39 cellular contexts compared by ENCODE assay signal in genomic region chr4:11393551-11393950, GRCh38. TPM values are rescaled to one million over a fixed set of nuclear protein-coding genes. Genes with fewer than 3 reads are reported as not detected.
"Had no signal": no experiment of that assay in that cellular context is flagged by ENCODE, and none has a peak within 500 bp of the region (broad histone marks: within the 10 kb centered on the region; RNA-seq: fewer than 3 reads in every experiment).

No MANE protein-coding gene starts in this region.

- H3K27ac ChIP-seq: ascending aorta, cardiac muscle cell, WERI-Rb-1 had no signal

- H3K36me3 Mint-ChIP-seq: activated CD8-positive, alpha-beta memory T cell treated with anti-CD3 and anti-CD28 coated beads, Interleukin-2, amount 10 ng/mL, durations not matched to agents 7 days and 5 days; activated naive CD4-positive, alpha-beta T cell treated with anti-CD3 and anti-CD28 coated beads, Interleukin-2, amount 10 ng/mL, durations not matched to agents 7 days and 5 days; activated naive CD4-positive, alpha-beta T cell treated with anti-CD3 and anti-CD28 coated beads, Interleukin-2, amount 50 U/mL, for 24 hours; activated naive CD8-positive, alpha-beta T cell; activated naive CD8-positive, alpha-beta T cell treated with anti-CD3 and anti-CD28 coated beads, Interleukin-2, amount 10 ng/mL, durations not matched to agents 7 days and 5 days; T-cell had no signal

- H3K9me3 Mint-ChIP-seq: activated CD4-positive, alpha-beta memory T cell treated with anti-CD3 and anti-CD28 coated beads, Interleukin-2, amount 10 ng/mL, durations not matched to agents 7 days and 5 days; activated CD4-positive, alpha-beta T cell treated with anti-CD3 and anti-CD28 coated beads, Interleukin-2, amount 10 ng/mL, durations not matched to agents 7 days and 5 days; activated naive CD4-positive, alpha-beta T cell treated with anti-CD3 and anti-CD28 coated beads, Interleukin-2, amount 10 ng/mL, durations not matched to agents 7 days and 5 days; activated naive CD4-positive, alpha-beta T cell treated with anti-CD3 and anti-CD28 coated beads, Interleukin-2, amount 50 U/mL, for 24 hours; activated naive CD8-positive, alpha-beta T cell treated with anti-CD3 and anti-CD28 coated beads, Interleukin-2, amount 10 ng/mL, durations not matched to agents 7 days and 5 days; activated naive CD8-positive, alpha-beta T cell treated with anti-CD3 and anti-CD28 coated beads, Interleukin-2, amount 50 U/mL, for 24 hours; activated T-cell treated with anti-CD3 and anti-CD28 coated beads, Interleukin-2, amount 50 U/mL, for 24 hours; activated T-helper 2 cell treated with anti-CD3 and anti-CD28 coated beads, Interferon-gamma antibody, Interleukin-2, Interleukin-4, amounts not matched to agents 10 μg/mL and 5 μg/mL and 100 μg/mL, durations not matched to agents 14 hours and 24 hours and 36 hours; central memory CD8-positive, alpha-beta T cell; T-cell; T-helper 2 cell treated with Interferon-gamma antibody and Interleukin-4, amounts not matched to agents 5 μg/mL and 100 μg/mL, for 36 hours had no signal

- H3K27me3 ChIP-seq: ascending aorta, cardiac muscle cell had no signal

- H3K36me3 ChIP-seq: ascending aorta, cardiac muscle cell, WERI-Rb-1 had no signal

- H3K27me3 Mint-ChIP-seq: activated CD4-positive, alpha-beta memory T cell treated with anti-CD3 and anti-CD28 coated beads, Interleukin-2, amount 10 ng/mL, durations not matched to agents 7 days and 5 days; activated CD4-positive, alpha-beta T cell treated with anti-CD3 and anti-CD28 coated beads for 36 hours; activated CD4-positive, alpha-beta T cell treated with anti-CD3 and anti-CD28 coated beads, Interleukin-2, amount 10 ng/mL, durations not matched to agents 7 days and 5 days; activated CD8-positive, alpha-beta memory T cell treated with anti-CD3 and anti-CD28 coated beads, Interleukin-2, amount 10 ng/mL, durations not matched to agents 7 days and 5 days; activated naive CD4-positive, alpha-beta T cell treated with anti-CD3 and anti-CD28 coated beads, Interleukin-2, amount 10 ng/mL, durations not matched to agents 7 days and 5 days; activated naive CD4-positive, alpha-beta T cell treated with anti-CD3 and anti-CD28 coated beads, Interleukin-2, amount 50 U/mL, for 24 hours; activated naive CD8-positive, alpha-beta T cell; activated naive CD8-positive, alpha-beta T cell treated with anti-CD3 and anti-CD28 coated beads, Interleukin-2, amount 50 U/mL, for 24 hours; central memory CD8-positive, alpha-beta T cell; T-cell had no signal

- DNase-seq: activated CD4-positive, alpha-beta memory T cell treated with anti-CD3 and anti-CD28 coated beads, Interleukin-2, amount 10 ng/mL, durations not matched to agents 7 days and 5 days; activated CD4-positive, alpha-beta T cell treated with anti-CD3 and anti-CD28 coated beads for 1 hour; activated CD4-positive, alpha-beta T cell treated with anti-CD3 and anti-CD28 coated beads for 36 hours; activated CD4-positive, alpha-beta T cell treated with anti-CD3 and anti-CD28 coated beads for 48 hours; activated CD4-positive, alpha-beta T cell treated with anti-CD3 and anti-CD28 coated beads, Interleukin-2, amount 10 ng/mL, durations not matched to agents 7 days and 5 days; activated CD4-positive, alpha-beta T cell treated with anti-CD3 and anti-CD28 coated beads, Interleukin-2, amount 50 U/mL, for 48 hours; activated CD4-positive, CD25-positive, alpha-beta regulatory T cell; activated CD8-positive, alpha-beta memory T cell treated with anti-CD3 and anti-CD28 coated beads for 24 hours; activated CD8-positive, alpha-beta memory T cell treated with anti-CD3 and anti-CD28 coated beads, Interleukin-2, amount 10 ng/mL, durations not matched to agents 7 days and 5 days; activated CD8-positive, alpha-beta memory T cell treated with anti-CD3 and anti-CD28 coated beads, Interleukin-2, amount 50 U/mL, for 48 hours; activated CD8-positive, alpha-beta T cell treated with anti-CD3 and anti-CD28 coated beads, Interleukin-2, amount 10 ng/mL, durations not matched to agents 7 days and 5 days; activated effector memory CD4-positive, alpha-beta T cell treated with Interleukin-2 at 50 U/mL for 16 hours; activated gamma-delta T cell; activated naive CD4-positive, alpha-beta T cell treated with anti-CD3 and anti-CD28 coated beads, Interleukin-2, amount 10 ng/mL, durations not matched to agents 7 days and 5 days; activated naive CD4-positive, alpha-beta T cell treated with Interleukin-2 at 50 U/mL for 16 hours; activated naive CD8-positive, alpha-beta T cell treated with anti-CD3 and anti-CD28 coated beads, Interleukin-2, amount 10 ng/mL, durations not matched to agents 7 days and 5 days; activated naive CD8-positive, alpha-beta T cell treated with anti-CD3 and anti-CD28 coated beads, Interleukin-2, amount 50 U/mL, for 24 hours; activated T-cell treated with anti-CD3 and anti-CD28 coated beads, Interleukin-2, amount 50 U/mL, for 24 hours; activated T-cell treated with anti-CD3 and anti-CD28 coated beads, Interleukin-2, amount 50 U/mL, for 48 hours; amygdala; anterior cingulate cortex; caudate nucleus; cerebellar nuclear complex; T-cell; T-helper 2 cell; T-helper 9 cell; WERI-Rb-1 had no signal

- H3K4me3 ChIP-seq: ascending aorta, cardiac muscle cell had no signal

- H3K4me1 Mint-ChIP-seq: activated CD4-positive, alpha-beta T cell treated with anti-CD3 and anti-CD28 coated beads for 36 hours; activated CD4-positive, alpha-beta T cell treated with anti-CD3 and anti-CD28 coated beads, Interleukin-2, amount 10 ng/mL, durations not matched to agents 7 days and 5 days; activated CD8-positive, alpha-beta memory T cell treated with anti-CD3 and anti-CD28 coated beads, Interleukin-2, amount 10 ng/mL, durations not matched to agents 7 days and 5 days; activated naive CD4-positive, alpha-beta T cell treated with anti-CD3 and anti-CD28 coated beads, Interleukin-2, amount 10 ng/mL, durations not matched to agents 7 days and 5 days; activated naive CD4-positive, alpha-beta T cell treated with anti-CD3 and anti-CD28 coated beads, Interleukin-2, amount 50 U/mL, for 24 hours; activated naive CD8-positive, alpha-beta T cell treated with anti-CD3 and anti-CD28 coated beads, Interleukin-2, amount 10 ng/mL, durations not matched to agents 7 days and 5 days; activated naive CD8-positive, alpha-beta T cell treated with anti-CD3 and anti-CD28 coated beads, Interleukin-2, amount 50 U/mL, for 24 hours; brain; central memory CD8-positive, alpha-beta T cell; T-cell had no signal

- H3K27ac Mint-ChIP-seq: activated CD4-positive, alpha-beta memory T cell treated with anti-CD3 and anti-CD28 coated beads, Interleukin-2, amount 10 ng/mL, durations not matched to agents 7 days and 5 days; activated CD4-positive, alpha-beta T cell treated with anti-CD3 and anti-CD28 coated beads for 36 hours; activated CD4-positive, alpha-beta T cell treated with anti-CD3 and anti-CD28 coated beads, Interleukin-2, amount 10 ng/mL, durations not matched to agents 7 days and 5 days; activated CD8-positive, alpha-beta memory T cell treated with anti-CD3 and anti-CD28 coated beads, Interleukin-2, amount 10 ng/mL, durations not matched to agents 7 days and 5 days; activated CD8-positive, alpha-beta T cell treated with anti-CD3 and anti-CD28 coated beads, Interleukin-2, amount 10 ng/mL, durations not matched to agents 7 days and 5 days; activated naive CD4-positive, alpha-beta T cell treated with anti-CD3 and anti-CD28 coated beads, Interleukin-2, amount 10 ng/mL, durations not matched to agents 7 days and 5 days; activated naive CD4-positive, alpha-beta T cell treated with anti-CD3 and anti-CD28 coated beads, Interleukin-2, amount 50 U/mL, for 24 hours; activated naive CD8-positive, alpha-beta T cell; activated naive CD8-positive, alpha-beta T cell treated with anti-CD3 and anti-CD28 coated beads, Interleukin-2, amount 10 ng/mL, durations not matched to agents 7 days and 5 days; activated naive CD8-positive, alpha-beta T cell treated with anti-CD3 and anti-CD28 coated beads, Interleukin-2, amount 50 U/mL, for 24 hours; activated T-cell treated with anti-CD3 and anti-CD28 coated beads, Interleukin-2, amount 50 U/mL, for 24 hours; activated T-helper 2 cell treated with anti-CD3 and anti-CD28 coated beads, Interferon-gamma antibody, Interleukin-2, Interleukin-4, amounts not matched to agents 10 μg/mL and 5 μg/mL and 100 μg/mL, durations not matched to agents 14 hours and 24 hours and 36 hours; brain; T-cell; T-helper 2 cell treated with Interferon-gamma antibody and Interleukin-4, amounts not matched to agents 5 μg/mL and 100 μg/mL, for 36 hours; WTC11 had no signal

- H3K4me1 ChIP-seq: ascending aorta had no signal

- H3K9me3 ChIP-seq: ascending aorta had no signal

- FAIRE-seq: bronchial epithelial cell had no signal

- H3K4me3 Mint-ChIP-seq: activated CD4-positive, alpha-beta memory T cell treated with anti-CD3 and anti-CD28 coated beads, Interleukin-2, amount 10 ng/mL, durations not matched to agents 7 days and 5 days; activated CD4-positive, alpha-beta T cell treated with anti-CD3 and anti-CD28 coated beads for 36 hours; activated CD4-positive, alpha-beta T cell treated with anti-CD3 and anti-CD28 coated beads, Interleukin-2, amount 10 ng/mL, durations not matched to agents 7 days and 5 days; activated CD8-positive, alpha-beta memory T cell treated with anti-CD3 and anti-CD28 coated beads, Interleukin-2, amount 10 ng/mL, durations not matched to agents 7 days and 5 days; activated CD8-positive, alpha-beta T cell treated with anti-CD3 and anti-CD28 coated beads, Interleukin-2, amount 10 ng/mL, durations not matched to agents 7 days and 5 days; activated naive CD4-positive, alpha-beta T cell treated with anti-CD3 and anti-CD28 coated beads, Interleukin-2, amount 10 ng/mL, durations not matched to agents 7 days and 5 days; activated naive CD4-positive, alpha-beta T cell treated with anti-CD3 and anti-CD28 coated beads, Interleukin-2, amount 50 U/mL, for 24 hours; activated naive CD8-positive, alpha-beta T cell; activated naive CD8-positive, alpha-beta T cell treated with anti-CD3 and anti-CD28 coated beads, Interleukin-2, amount 10 ng/mL, durations not matched to agents 7 days and 5 days; activated naive CD8-positive, alpha-beta T cell treated with anti-CD3 and anti-CD28 coated beads, Interleukin-2, amount 50 U/mL, for 24 hours; activated T-cell treated with anti-CD3 and anti-CD28 coated beads, Interleukin-2, amount 50 U/mL, for 24 hours; brain; central memory CD8-positive, alpha-beta T cell; T-cell; T-helper 2 cell treated with Interferon-gamma antibody and Interleukin-4, amounts not matched to agents 5 μg/mL and 100 μg/mL, for 36 hours; WTC11 had no signal

- ATAC-seq: activated CD4-positive, alpha-beta T cell treated with anti-CD3 and anti-CD28 coated beads for 36 hours; activated CD4-positive, CD25-positive, alpha-beta regulatory T cell treated with anti-CD3 and anti-CD28 coated beads, Interleukin-2, amount 50 U/mL, for 24 hours; activated CD8-positive, alpha-beta memory T cell treated with anti-CD3 and anti-CD28 coated beads, Interleukin-2, amount 10 ng/mL, durations not matched to agents 7 days and 5 days; activated CD8-positive, alpha-beta T cell treated with anti-CD3 and anti-CD28 coated beads, Interleukin-2, amount 10 ng/mL, durations not matched to agents 7 days and 5 days; activated naive CD8-positive, alpha-beta T cell treated with anti-CD3 and anti-CD28 coated beads, Interleukin-2, amount 50 U/mL, for 24 hours; T-cell; WTC11 had no signal

RNA-seq across cellular contexts. Expression of gene HS3ST1, which starts 35.1 kb away (rescaled TPM):
- total RNA-seq: activated CD4-positive, alpha-beta memory T cell treated with anti-CD3 and anti-CD28 coated beads, Interleukin-2, amount 10 ng/mL, durations not matched to agents 7 days and 5 days; activated CD4-positive, alpha-beta T cell treated with anti-CD3 and anti-CD28 coated beads for 36 hours; activated CD4-positive, alpha-beta T cell treated with anti-CD3 and anti-CD28 coated beads, Interleukin-2, amount 10 ng/mL, durations not matched to agents 7 days and 5 days; activated CD8-positive, alpha-beta T cell treated with anti-CD3 and anti-CD28 coated beads, Interleukin-2, amount 10 ng/mL, durations not matched to agents 7 days and 5 days; chondrocyte had no signal
